20 cellular contexts compared by ENCODE assay signal in the genomic region with DNA sequence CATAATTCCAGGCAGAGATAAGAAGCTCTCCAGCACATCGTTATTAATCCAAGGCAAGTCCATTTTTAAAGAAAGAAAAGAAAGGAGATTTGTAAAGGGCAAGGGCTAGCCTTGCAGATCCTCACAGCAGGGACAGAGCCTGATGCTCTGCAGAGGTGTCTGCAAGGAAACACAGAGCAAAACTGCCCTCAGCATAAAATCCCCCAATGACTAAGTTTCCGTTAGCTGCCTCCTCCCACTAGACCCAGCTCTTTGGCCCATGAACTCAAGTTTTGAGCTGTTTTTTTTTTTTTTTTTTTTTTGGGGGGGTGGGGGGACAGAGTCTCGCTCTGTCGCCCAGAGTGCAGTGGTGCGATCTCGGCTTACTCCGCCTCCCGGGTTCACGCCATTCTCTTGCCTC.
DNase-seq lines count a peak whose midpoint lies in the region; ATAC-seq and TF ChIP-seq lines count a peak whose summit lies in the region.
"Had no signal": no experiment of that assay in that cellular context is flagged by ENCODE, and none has a peak within 500 bp of the region (broad histone marks: within the 10 kb centered on the region; RNA-seq: fewer than 3 reads in every experiment).

No MANE protein-coding gene starts in this region.

- no peak overlapping the region for H2AFZ ChIP-seq in OCI-LY1 (ENCODE audit: low read length)

- H3K27ac Mint-ChIP-seq in mesothelial cell of epicardium: peak overlapping the region; percentile 21
- H3K27ac Mint-ChIP-seq in stimulated activated memory B cell treated with anti-CD40 and anti-IgM and Interleukin-4, amounts not matched to agents 10 μg/mL and 1 μg/mL and 100 μg/mL, for 72 hours: no peak overlapping the region
- H3K27ac Mint-ChIP-seq: B cell; CD4-positive, alpha-beta T cell; CD8-positive, alpha-beta T cell had no signal

- peak overlapping the region; percentile 1; the same call in 1 of the 2 replicates for H3K4me2 ChIP-seq in OCI-LY1 (ENCODE audit: low read length)
- H3K4me2 ChIP-seq: A549; BLaER1 treated with 17β-estradiol and CSF1 and Interleukin-3, amounts not matched to agents 10 nM and 100 nM had no signal

- no peaks in the 10 kb centered on the region for H3K9me3 ChIP-seq in OCI-LY1 (ENCODE audit: low read length)
- H3K9me3 ChIP-seq: A549; BLaER1 treated with 17β-estradiol and CSF1 and Interleukin-3, amounts not matched to agents 10 nM and 100 nM; Caco-2 had no signal

- peak overlapping the region; percentile 10 for H3K4me3 ChIP-seq in OCI-LY1 (ENCODE audit: low read depth, low read length, poor library complexity, severe bottlenecking)
- H3K4me3 ChIP-seq: A549; BLaER1 treated with 17β-estradiol and CSF1 and Interleukin-3, amounts not matched to agents 10 nM and 100 nM; GM12878 had no signal

- peaks cover 16% of the 10 kb centered on the region for H3K4me1 ChIP-seq in OCI-LY1 (ENCODE audit: insufficient read depth, low read length, severe bottlenecking)
- H3K4me1 ChIP-seq: A549; BLaER1 treated with 17β-estradiol and CSF1 and Interleukin-3, amounts not matched to agents 10 nM and 100 nM; Caco-2 had no signal

- H3K9me3 Mint-ChIP-seq in mesothelial cell of epicardium: peaks cover 21% of the 10 kb centered on the region
- no peaks in the 10 kb centered on the region for H3K9me3 Mint-ChIP-seq in stimulated activated memory B cell treated with anti-CD40 and anti-IgM and Interleukin-4, amounts not matched to agents 10 μg/mL and 1 μg/mL and 100 μg/mL, for 72 hours

- H3K79me2 ChIP-seq in OCI-LY1 (ENCODE audit: insufficient read depth, low read length): no peaks in the 10 kb centered on the region

- H3K27me3 Mint-ChIP-seq in mesothelial cell of epicardium (ENCODE audit: low read depth): no peaks in the 10 kb centered on the region
- H3K27me3 Mint-ChIP-seq in stimulated activated memory B cell treated with anti-CD40 and anti-IgM and Interleukin-4, amounts not matched to agents 10 μg/mL and 1 μg/mL and 100 μg/mL, for 72 hours: peaks cover 8% of the 10 kb centered on the region
- H3K27me3 Mint-ChIP-seq: B cell; CD4-positive, alpha-beta T cell had no signal

- H3K9me2 ChIP-seq in OCI-LY1 (ENCODE audit: low read depth, low read length): no peaks in the 10 kb centered on the region

- no peak for DNase-seq in mesothelial cell of epicardium (ENCODE audit: low spot score in 2 of 2, unreplicated experiment in 2 of 2)
- DNase-seq in GM10266 (ENCODE audit: extremely low spot score): no peak
- no peak for DNase-seq in NCI-H2171 (lab: John Stamatoyannopoulos, UW)
- DNase-seq: AML-193; Caco-2; Calu3; CD4-positive, alpha-beta T cell; CD8-positive, alpha-beta T cell; DMS79 treated with DMSO at 0.1 percent for 48 hours; GF-D8 had no signal

- H3F3A ChIP-seq in OCI-LY1 (ENCODE audit: insufficient read depth, low read length): no peaks in the 10 kb centered on the region

- no peaks in the 10 kb centered on the region for H4K20me1 ChIP-seq in OCI-LY1 (ENCODE audit: insufficient read depth, low read length)
- H4K20me1 ChIP-seq: BLaER1 treated with 17β-estradiol and CSF1 and Interleukin-3, amounts not matched to agents 10 nM and 100 nM had no signal

- peak; percentile 98 for ATAC-seq in GM19351 (IDR thresholded peaks at IDR 0.05; ENCODE audit: unreplicated experiment)
- ATAC-seq in stimulated activated memory B cell treated with anti-CD40 and anti-IgM and Interleukin-4, amounts not matched to agents 10 μg/mL and 1 μg/mL and 100 μg/mL, for 72 hours: peak; percentile 50
- ATAC-seq in HG02840 (IDR thresholded peaks at IDR 0.05; ENCODE audit: low FRiP score, unreplicated experiment): no peak
- ATAC-seq: A549; CD8-positive, alpha-beta T cell; GM12878 had no signal

- H3K36me3 Mint-ChIP-seq in mesothelial cell of epicardium: peaks cover 4% of the 10 kb centered on the region
- H3K36me3 Mint-ChIP-seq in stimulated activated memory B cell treated with anti-CD40 and anti-IgM and Interleukin-4, amounts not matched to agents 10 μg/mL and 1 μg/mL and 100 μg/mL, for 72 hours: no peaks in the 10 kb centered on the region
- H3K36me3 Mint-ChIP-seq: CD8-positive, alpha-beta T cell had no signal

- no peak overlapping the region for H3K4me3 Mint-ChIP-seq in mesothelial cell of epicardium
- H3K4me3 Mint-ChIP-seq in stimulated activated memory B cell treated with anti-CD40 and anti-IgM and Interleukin-4, amounts not matched to agents 10 μg/mL and 1 μg/mL and 100 μg/mL, for 72 hours: no peak overlapping the region
- H3K4me3 Mint-ChIP-seq: B cell; CD4-positive, alpha-beta T cell; CD8-positive, alpha-beta T cell had no signal

- no peak overlapping the region for H3K9ac ChIP-seq in OCI-LY1 (ENCODE audit: low read length)
- H3K9ac ChIP-seq: BLaER1 treated with 17β-estradiol and CSF1 and Interleukin-3, amounts not matched to agents 10 nM and 100 nM had no signal

- no peaks in the 10 kb centered on the region for H3K36me3 ChIP-seq in OCI-LY1 (ENCODE audit: insufficient read depth, low read length)
- H3K36me3 ChIP-seq: BLaER1 treated with 17β-estradiol and CSF1 and Interleukin-3, amounts not matched to agents 10 nM and 100 nM had no signal

- no peaks in the 10 kb centered on the region for H3K27me3 ChIP-seq in OCI-LY1 (ENCODE audit: insufficient read depth, low read length)
- H3K27me3 ChIP-seq: BLaER1 treated with 17β-estradiol and CSF1 and Interleukin-3, amounts not matched to agents 10 nM and 100 nM had no signal

- TF ChIP-seq CTCF in OCI-LY1 (IDR thresholded peaks at IDR 0.05; ENCODE audit: low read length) (no peak), mesothelial cell of epicardium (IDR thresholded peaks at IDR 0.05; ENCODE audit: unreplicated experiment) (no peak), GM10266 (IDR thresholded peaks at IDR 0.05; ENCODE audit: control insufficient read depth, insufficient read depth, low read depth, missing control alignments) (no peak)

- peaks cover 11% of the 10 kb centered on the region for H3K4me1 Mint-ChIP-seq in mesothelial cell of epicardium
- peaks cover 6% of the 10 kb centered on the region for H3K4me1 Mint-ChIP-seq in stimulated activated memory B cell treated with anti-CD40 and anti-IgM and Interleukin-4, amounts not matched to agents 10 μg/mL and 1 μg/mL and 100 μg/mL, for 72 hours
- H3K4me1 Mint-ChIP-seq: B cell had no signal

- H3K27ac ChIP-seq in OCI-LY1 (ENCODE audit: low read depth, low read length, poor library complexity, severe bottlenecking): peak overlapping the region; percentile 13
- H3K27ac ChIP-seq: 22Rv1; A549; BLaER1 treated with 17β-estradiol and CSF1 and Interleukin-3, amounts not matched to agents 10 nM and 100 nM; C4-2B had no signal
